2 cellular contexts compared by ENCODE assay signal in the genomic region with DNA sequence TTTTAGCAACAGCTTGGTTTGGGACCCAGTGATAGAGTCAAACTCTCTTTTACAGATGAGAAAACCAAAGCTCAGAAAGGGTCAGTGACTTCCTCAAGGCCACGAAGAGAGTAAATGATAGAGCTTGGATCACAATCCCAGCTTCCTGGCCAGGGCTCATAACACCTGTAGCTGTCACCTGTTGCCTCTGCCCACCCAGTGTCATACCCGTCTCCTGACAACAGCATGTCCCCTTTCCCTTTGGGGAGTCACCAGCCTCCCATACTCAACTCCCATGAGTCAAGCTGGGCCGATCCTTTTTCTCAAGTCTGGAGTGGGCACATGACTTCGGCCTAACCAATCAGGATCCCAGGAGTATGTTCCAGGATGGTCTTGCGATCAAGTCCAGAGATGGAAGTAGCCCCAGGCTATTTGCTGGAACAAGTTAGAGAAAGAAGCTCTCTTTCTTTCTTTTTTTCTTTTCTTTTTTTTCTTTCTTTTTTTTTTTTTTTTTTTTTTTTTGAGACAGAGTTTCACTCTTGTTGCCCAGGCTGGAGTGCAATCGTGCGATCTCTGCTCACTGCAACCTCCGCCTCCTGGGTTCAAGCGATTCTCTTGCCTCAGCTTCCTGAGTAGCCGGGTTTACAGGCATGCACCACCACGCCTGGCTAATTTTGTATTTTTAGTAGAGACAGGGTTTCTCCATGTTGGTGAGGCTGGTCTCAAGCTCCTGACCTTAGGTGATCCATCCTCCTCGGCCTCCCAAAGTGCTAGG.
TF ChIP-seq lines count a peak whose summit lies in the region.

No MANE protein-coding gene starts in this region.

TF ChIP-seq in IMR-90, 13 proteins besides CTCF, POLR2A, EP300 and RAD21:
- TF ChIP-seq MXI1 (IDR thresholded peaks at IDR 0.05; ENCODE audit: borderline replicate concordance, low read depth, low read length) (no peak), USF2 (IDR thresholded peaks at IDR 0.05; ENCODE audit: low read depth, low read length) (peak; percentile 68; the same call in 1 of the 2 replicates)
TF ChIP-seq in IMR-90: peak in this region for 1.

TF ChIP-seq in H1, 55 proteins besides CTCF, POLR2A, EP300 and RAD21:
- peak; percentile 48; the same call in 1 of the 2 replicates for TF ChIP-seq USF2 (IDR thresholded peaks at IDR 0.05; ENCODE audit: low read length)
- no peak for TF ChIP-seq SRF (IDR thresholded peaks at IDR 0.05; ENCODE audit: low read depth, low read length)
